Comparison of ENCODE assay signal across 7 cellular contexts in the genomic region with DNA sequence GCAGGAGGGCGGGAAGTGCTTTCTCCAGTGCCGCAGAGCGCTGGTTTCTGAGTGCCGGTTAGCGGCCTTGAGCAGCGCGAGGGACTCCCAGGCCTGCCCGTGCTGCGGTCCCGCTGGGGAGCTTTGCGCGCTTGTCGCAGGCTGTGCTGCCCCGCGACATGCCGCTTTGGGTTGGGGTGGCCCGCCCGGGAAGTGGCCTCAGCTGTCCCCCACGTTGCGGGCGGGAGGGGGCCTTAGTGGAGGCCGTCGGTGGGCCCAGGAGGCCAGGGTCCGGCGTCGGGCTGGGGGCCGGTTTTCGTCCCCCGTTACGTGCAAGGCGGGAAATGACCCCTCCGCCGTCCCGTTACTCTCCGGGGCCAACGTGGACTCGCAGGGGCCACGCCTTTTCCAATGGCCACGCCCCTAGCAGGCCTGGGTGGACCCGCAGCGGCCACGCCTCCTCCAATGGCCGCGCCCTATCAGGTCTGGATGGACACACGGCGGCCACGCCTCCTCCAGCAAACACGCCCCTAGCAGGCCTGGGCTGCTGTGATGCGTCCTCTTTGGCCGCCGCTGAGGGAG. TPM values are rescaled to one million over a fixed set of nuclear protein-coding genes. Genes with fewer than 3 reads are reported as not detected.
DNase-seq lines count a peak whose midpoint lies in the region; ATAC-seq, FAIRE-seq and TF ChIP-seq lines count a peak whose summit lies in the region.

No MANE protein-coding gene starts in this region.

- intact Hi-C loops in breast epithelium (cut with DNase I; ENCODE audit: low total_unique reads) = no loop called here

- ATAC-seq in HG02943 (IDR thresholded peaks at IDR 0.05; ENCODE audit: low read depth, unreplicated experiment) = peak; percentile 53

- H3K9me3 ChIP-seq in breast epithelium (peaks cover 12 to 16% of the 10 kb centered on the region in 2 donors), iPS-18a (ENCODE audit: control insufficient read depth, low read depth, low read length) (no peaks in the 10 kb centered on the region), skeletal muscle satellite cell (replicated peaks; ENCODE audit: low read length) (no peaks in the 10 kb centered on the region)

- H3K27ac ChIP-seq in VCaP (peak overlapping the region; percentile 99), breast epithelium (peak overlapping the region; percentile 89 to 94), iPS-18a (ENCODE audit: low read length) (peak overlapping the region; percentile 79)

- peak overlapping the region; percentile 81 for H3K9ac ChIP-seq in iPS-18a (ENCODE audit: low read length)
- peak overlapping the region; percentile 96 for H3K9ac ChIP-seq in skeletal muscle satellite cell (ENCODE audit: low read depth, low read length)

- TF ChIP-seq CTCF in VCaP (conservative IDR thresholded peaks at IDR 0.05) = no peak
- TF ChIP-seq CTCF in breast epithelium (IDR thresholded peaks at IDR 0.05) = no peak

- H3K27me3 ChIP-seq in breast epithelium (no peaks in the 10 kb centered on the region), iPS-18a (ENCODE audit: control insufficient read depth, insufficient read depth, low read length) (no peaks in the 10 kb centered on the region), skeletal muscle satellite cell (ENCODE audit: control insufficient read depth, insufficient read depth, low read length) (no peaks in the 10 kb centered on the region)

- no peak for TF ChIP-seq POLR2A in breast epithelium (IDR thresholded peaks at IDR 0.05)

- H3K4me2 ChIP-seq in skeletal muscle satellite cell (ENCODE audit: low read length) = peak overlapping the region; percentile 95

- H3K4me3 ChIP-seq in breast epithelium = peak overlapping the region; percentile 82 to 95 (median 84)
- peak overlapping the region; percentile 92 for H3K4me3 ChIP-seq in iPS-18a (ENCODE audit: low read length)
- peak overlapping the region; percentile 90 for H3K4me3 ChIP-seq in skeletal muscle satellite cell (ENCODE audit: low read length)

- H3K4me1 ChIP-seq in breast epithelium = peaks cover 0 to 6% of the 10 kb centered on the region in 2 donors
- no peaks in the 10 kb centered on the region for H3K4me1 ChIP-seq in iPS-18a (ENCODE audit: control insufficient read depth, low read depth, low read length)
- peaks cover 22% of the 10 kb centered on the region for H3K4me1 ChIP-seq in skeletal muscle satellite cell (ENCODE audit: control insufficient read depth, insufficient read depth, low read length)

- no peaks in the 10 kb centered on the region for H3K36me3 ChIP-seq in breast epithelium
- no peaks in the 10 kb centered on the region for H3K36me3 ChIP-seq in iPS-18a (ENCODE audit: control insufficient read depth, low read depth, low read length)
- no peaks in the 10 kb centered on the region for H3K36me3 ChIP-seq in skeletal muscle satellite cell (ENCODE audit: insufficient read depth, low read length)

- peak; percentile 92 for DNase-seq in GM18507 (ENCODE audit: extremely low spot score, insufficient read length, low read depth)
- DNase-seq in NCI-H2081 treated with DMSO at 0.1 percent for 48 hours (lab: John Stamatoyannopoulos, UW) = peak; percentile 55
- DNase-seq in breast epithelium (ENCODE audit: low spot score in 2 of 2) = peak; percentile 97 to 98

- peak; percentile 99 for FAIRE-seq in GM18507 (lab: Jason Lieb, UNC)

RNA-seq across cellular contexts. Expression of gene C1orf174, which starts 1.0 kb away (rescaled TPM):
- total RNA-seq in breast epithelium = 10 to 100 TPM; 17.6 to 24.9 (median 18.1) TPM
- 33.6 and 34.5 TPM in 2 replicates for total RNA-seq in skeletal muscle satellite cell (2012; rRNA removed)

RNA-seq across cellular contexts. Expression of gene DFFB, which starts 43.8 kb away (rescaled TPM):
- total RNA-seq in breast epithelium = 10 to 100 TPM in 2 of 3 donors, 1 to 10 TPM in 1; 9.1 to 14.4 (median 11.3) TPM
- total RNA-seq in skeletal muscle satellite cell (2012; rRNA removed) = 4.8 and 13.2 TPM in 2 replicates

RNA-seq across cellular contexts. Expression of gene CEP104, which starts 44.0 kb away (rescaled TPM):
- total RNA-seq in breast epithelium = 10 to 100 TPM; 24.0 to 33.8 (median 30.5) TPM
- total RNA-seq in skeletal muscle satellite cell (2012; rRNA removed) = 12.4 and 15.5 TPM in 2 replicates

Comparison
In these comparisons a context has a peak if more than half of its experiments do, and no peak if none do; other contexts are left out.
1. Peak in every context shown above with its lines: DNase-seq, ATAC-seq, H3K4me3 ChIP-seq and H3K27ac ChIP-seq.